Comparison of ENCODE assay signal across 8 cellular contexts in genomic region chr12:418432-418831, GRCh38. TPM values are rescaled to one million over a fixed set of nuclear protein-coding genes. Genes with fewer than 3 reads are reported as not detected.
"Had no signal": no experiment of that assay in that cellular context is flagged by ENCODE, and none has a peak within 500 bp of the region (broad histone marks: within the 10 kb centered on the region; RNA-seq: fewer than 3 reads in every experiment).

No MANE protein-coding gene starts in this region.

- H3K9ac ChIP-seq: KMS-11 had no signal

- H3K4me2 ChIP-seq: KMS-11 had no signal

- H3K27ac Mint-ChIP-seq: IgD-negative memory B cell had no signal

- H3K4me3 Mint-ChIP-seq: IgD-negative memory B cell had no signal

- FAIRE-seq: HepG2, HTR-8/SVneo had no signal

- H3K9me3 Mint-ChIP-seq: IgD-negative memory B cell had no signal

- H3K27me3 Mint-ChIP-seq: IgD-negative memory B cell had no signal

- H3K27ac ChIP-seq: HL-60, KMS-11 had no signal

- DNase-seq: IMR-90, KBM-7, KG1 had no signal

- ATAC-seq: HepG2 had no signal

RNA-seq across cellular contexts. Expression of gene B4GALNT3, which starts 41.3 kb away (rescaled TPM):
- total RNA-seq: IMR-90 had no signal
- polyA plus RNA-seq: IMR-90 had no signal
